ENCODE assay signal across 9 cellular contexts in genomic region chr10:81179805-81180452, GRCh38.
DNase-seq lines count a peak whose midpoint lies in the region; ATAC-seq, FAIRE-seq and TF ChIP-seq lines count a peak whose summit lies in the region.
"Had no signal": no experiment of that assay in that cellular context is flagged by ENCODE, and none has a peak within 500 bp of the region (broad histone marks: within the 10 kb centered on the region; RNA-seq: fewer than 3 reads in every experiment).

No MANE protein-coding gene starts in this region.

- H3K79me2 ChIP-seq in SU-DHL-6 (ENCODE audit: insufficient read depth, low read length) (no peaks in the 10 kb centered on the region), mesendoderm (ENCODE audit: control insufficient read depth, insufficient read depth, low read length) (no peaks in the 10 kb centered on the region)

- H2BK120ac ChIP-seq in mesendoderm (ENCODE audit: low read depth, low read length): no peak overlapping the region

- peak overlapping the region; percentile 87 for H3K18ac ChIP-seq in mesendoderm (ENCODE audit: low read length)

- H3K23ac ChIP-seq in mesendoderm (ENCODE audit: low read length): no peak overlapping the region

- peak overlapping the region; percentile 63 for H4K5ac ChIP-seq in mesendoderm (ENCODE audit: low read length)

- H2AFZ ChIP-seq in SU-DHL-6 (ENCODE audit: low read depth, low read length, severe bottlenecking): no peak overlapping the region

- DNase-seq in A549 (ENCODE audit: low read depth in 1 of 2, low spot score in 1 of 2): peak in 1 of 2 experiments; percentile 36
- peak; percentile 78 for DNase-seq in mesendoderm
- DNase-seq in right cardiac atrium: no peak
- no peak for DNase-seq in amniotic stem cell (lab: John Stamatoyannopoulos, UW)
- DNase-seq: naive B cell had no signal

- H3K9me2 ChIP-seq in SU-DHL-6 (replicated peaks; ENCODE audit: insufficient read depth, low read length): no peaks in the 10 kb centered on the region

- no peak overlapping the region for H4K8ac ChIP-seq in mesendoderm (ENCODE audit: low read depth, low read length)

- H3K9me3 ChIP-seq in A549 (peaks cover 6% of the 10 kb centered on the region; the same call in 2 of the 3 replicates), SU-DHL-6 (ENCODE audit: insufficient read depth, low read length) (no peaks in the 10 kb centered on the region), right cardiac atrium (ENCODE audit: control insufficient read depth, low read length) (no peaks in the 10 kb centered on the region)

- H3K9ac ChIP-seq in SU-DHL-6 (ENCODE audit: low read length): no peak overlapping the region
- no peak overlapping the region for H3K9ac ChIP-seq in mesendoderm (ENCODE audit: low read length)

- H3F3A ChIP-seq in SU-DHL-6 (ENCODE audit: insufficient read depth): no peaks in the 10 kb centered on the region

- H3K56ac ChIP-seq in mesendoderm (ENCODE audit: low read length): peak overlapping the region; percentile 49

- POLR2A ChIA-PET in A549 (lab: Yijun Ruan, JAX): no interaction called here

- no peak for TF ChIP-seq POLR2A in A549 (IDR thresholded peaks at IDR 0.05; ENCODE audit: low read length)

- H2BK15ac ChIP-seq in mesendoderm (replicated peaks; ENCODE audit: low read depth): peak overlapping the region; percentile 36

- TF ChIP-seq EP300 in A549 (IDR thresholded peaks at IDR 0.05): no peak

- no peaks in the 10 kb centered on the region for H3K79me1 ChIP-seq in mesendoderm (ENCODE audit: low read length)

- ATAC-seq in A549 (peak; percentile 57 to 62; a peak in 1 of 6 replicates), GM18870 (IDR thresholded peaks at IDR 0.05; ENCODE audit: unreplicated experiment) (peak; percentile 91), HG03175 (IDR thresholded peaks at IDR 0.05; ENCODE audit: unreplicated experiment) (peak; percentile 77), right cardiac atrium (no peak), GM19328 (IDR thresholded peaks at IDR 0.05; ENCODE audit: unreplicated experiment) (no peak)

- H3K4me3 ChIP-seq in A549 (no peak overlapping the region), SU-DHL-6 (ENCODE audit: insufficient read depth, low read length, poor library complexity, severe bottlenecking) (no peak overlapping the region), mesendoderm (ENCODE audit: low read length) (no peak overlapping the region), right cardiac atrium (ENCODE audit: low read length) (no peak overlapping the region)

- 6% methylated on average over 6 of the region's 6 CpGs for WGBS in A549 (ENCODE audit: missing lambda C conversion rate)
- no CpG with 5 or more reads among the region's 6 CpGs for whole genome bisulfite sequencing in mesendoderm (ENCODE audit: extremely low coverage, insufficient coverage, low lambda C conversion rate)
- WGBS in right cardiac atrium: 54% methylated on average over 6 of the region's 6 CpGs

- FAIRE-seq in A549 (lab: Jason Lieb, UNC): peak; percentile 39

- no peak overlapping the region for H2AK5ac ChIP-seq in mesendoderm (ENCODE audit: low read length)

- TF ChIP-seq CTCF in A549 (IDR thresholded peaks at IDR 0.05): peak; percentile 30
- TF ChIP-seq CTCF in SU-DHL-6 (IDR thresholded peaks at IDR 0.05; ENCODE audit: insufficient read depth, low read length, poor library complexity, severe bottlenecking): peak; percentile 41

- H3K4ac ChIP-seq in mesendoderm (ENCODE audit: low read depth, low read length): no peak overlapping the region

- H3K4me1 ChIP-seq in A549 (no peaks in the 10 kb centered on the region), mesendoderm (ENCODE audit: control insufficient read depth, low read depth, low read length) (no peaks in the 10 kb centered on the region), right cardiac atrium (ENCODE audit: control insufficient read depth, insufficient read depth, low read length) (no peaks in the 10 kb centered on the region)

- H2BK5ac ChIP-seq in mesendoderm (ENCODE audit: low read length): peak overlapping the region; percentile 2

- H3K27ac ChIP-seq in A549 (no peak overlapping the region), SU-DHL-6 (ENCODE audit: low read depth, low read length) (no peak overlapping the region), mesendoderm (ENCODE audit: low read depth, low read length) (peak overlapping the region; percentile 71), right cardiac atrium (ENCODE audit: low read length) (no peak overlapping the region)

- no peaks in the 10 kb centered on the region for H4K20me1 ChIP-seq in SU-DHL-6 (ENCODE audit: low read depth, low read length)

- CTCF ChIA-PET in A549 (lab: Yijun Ruan, JAX): interaction anchor here (0.9 kb wide), 1 partner anchor 17 kb away, joined by 4 read pairs; no protein-coding TSS in a partner anchor

- H3K4me2 ChIP-seq in A549: no peak overlapping the region
- no peak overlapping the region for H3K4me2 ChIP-seq in SU-DHL-6 (ENCODE audit: low read depth, low read length, poor library complexity, severe bottlenecking)
- no peak overlapping the region for H3K4me2 ChIP-seq in mesendoderm (ENCODE audit: low read length)

- H3K36me3 ChIP-seq in SU-DHL-6 (ENCODE audit: low read length): no peaks in the 10 kb centered on the region
- no peaks in the 10 kb centered on the region for H3K36me3 ChIP-seq in mesendoderm (ENCODE audit: control insufficient read depth, insufficient read depth, low read length)

- TF ChIP-seq RAD21 in A549 (conservative IDR thresholded peaks at IDR 0.05 in 1 of 2, IDR thresholded peaks at IDR 0.05 in 1 of 2): peak; percentile 32 to 37; a peak in 2 of 5 replicates

- H3K27me3 ChIP-seq in SU-DHL-6 (ENCODE audit: low read length) (no peaks in the 10 kb centered on the region), mesendoderm (ENCODE audit: insufficient read depth, low read length, poor library complexity) (no peaks in the 10 kb centered on the region), right cardiac atrium (ENCODE audit: control insufficient read depth, insufficient read depth) (no peaks in the 10 kb centered on the region)

- intact Hi-C loops in right cardiac atrium (cut with DNase I): no loop called here

TF ChIP-seq in A549, 52 proteins besides CTCF, POLR2A, EP300 and RAD21:
- TF ChIP-seq NPAS2 (CRISPR knock-in tag; IDR thresholded peaks at IDR 0.05; ENCODE audit: borderline replicate concordance): no peak
- TF ChIP-seq TFCP2L1 (CRISPR knock-in tag; IDR thresholded peaks at IDR 0.05): no peak
- TF ChIP-seq HEYL (CRISPR knock-in tag; IDR thresholded peaks at IDR 0.05): no peak
- TF ChIP-seq HOXB5 (CRISPR knock-in tag; IDR thresholded peaks at IDR 0.05): no peak
- TF ChIP-seq ZFP36 (IDR thresholded peaks at IDR 0.05; ENCODE audit: borderline replicate concordance, partially characterized antibody): no peak
- TF ChIP-seq JUN (IDR thresholded peaks at IDR 0.05): no peak
- no peak for TF ChIP-seq MAFK (IDR thresholded peaks at IDR 0.05; ENCODE audit: partially characterized antibody)
- TF ChIP-seq RNF2 (IDR thresholded peaks at IDR 0.05; ENCODE audit: borderline replicate concordance, low read depth): no peak
- no peak for TF ChIP-seq JUNB (IDR thresholded peaks at IDR 0.05)
- no peak for TF ChIP-seq CEBPB (IDR thresholded peaks at IDR 0.05)
- TF ChIP-seq ZNF302 (CRISPR knock-in tag; IDR thresholded peaks at IDR 0.05): no peak
- TF ChIP-seq ZC3H11A (IDR thresholded peaks at IDR 0.05): no peak

Comparison
In these comparisons a context has a peak if more than half of its experiments do, and no peak if none do; other contexts are left out.
1. ATAC-seq: peak in A549 (2 of 2), GM18870 (single experiment) and HG03175 (single experiment); none in right cardiac atrium (0 of 2) and GM19328 (single experiment).